ENCODE assay signal across 22 cellular contexts in genomic region chr7:134706468-134706867, GRCh38. TPM values are rescaled to one million over a fixed set of nuclear protein-coding genes. Genes with fewer than 3 reads are reported as not detected.
DNase-seq lines count a peak whose midpoint lies in the region; ATAC-seq and TF ChIP-seq lines count a peak whose summit lies in the region.
"Had no signal": no experiment of that assay in that cellular context is flagged by ENCODE, and none has a peak within 500 bp of the region (broad histone marks: within the 10 kb centered on the region; RNA-seq: fewer than 3 reads in every experiment).

No MANE protein-coding gene starts in this region.

- no peak overlapping the region for H3K4me2 ChIP-seq in PC-9

- no peaks in the 10 kb centered on the region for H3K9me2 ChIP-seq in PC-9 (ENCODE audit: insufficient read depth)

- no peak for TF ChIP-seq EP300 in esophagus muscularis mucosa (IDR thresholded peaks at IDR 0.05)

- no peak overlapping the region for H2AFZ ChIP-seq in PC-9

- POLR2A ChIA-PET in PC-9 (lab: Charles Lee; ENCODE audit: unreplicated experiment), result interaction anchor here (0.5 kb wide), 2 partner anchors 20 to 237 kb away, joined by 3 to 4 read pairs; no protein-coding TSS in a partner anchor

- H3K27me3 ChIP-seq in PC-9 (ENCODE audit: insufficient read depth, low read depth) (no peaks in the 10 kb centered on the region), esophagus muscularis mucosa (no peaks in the 10 kb centered on the region), uterus (no peaks in the 10 kb centered on the region)
- H3K27me3 ChIP-seq: MG63, Peyer's patch had no signal

- DNase-seq in PC-9 (peak; percentile 43 to 51), esophagus muscularis mucosa (ENCODE audit: extremely low spot score) (no peak), osteocyte (ENCODE audit: extremely low spot score, unreplicated experiment) (no peak), uterus (no peak), NCI-H2029 treated with DMSO at 0.1 percent for 48 hours (lab: John Stamatoyannopoulos, UW) (no peak)
- DNase-seq in activated CD4-positive, alpha-beta T cell treated with anti-CD3 and anti-CD28 coated beads, Interleukin-2, amount 10 ng/mL, durations not matched to agents 24 days and 14 days, result no peak
- DNase-seq: BE2C; EL; GF-D8; Kasumi-1; MG63; NCI-H1048; NCI-H1417 treated with DMSO at 0.1 percent for 48 hours; NCI-H187; NCI-H2227 treated with DMSO at 0.1 percent for 48 hours; NCI-H510A treated with DMSO at 0.1 percent for 48 hours; NCI-H748 treated with DMSO at 0.1 percent for 48 hours; NK-92 treated with Interleukin-12 subunit alpha and Interleukin-12 subunit beta, amount 100 ng/mL, for 24 hours; Peyer's patch; SJCRH30 had no signal

- H4K20me1 ChIP-seq in PC-9 (ENCODE audit: insufficient read depth), result no peaks in the 10 kb centered on the region

- TF ChIP-seq CTCF in PC-9 (conservative IDR thresholded peaks at IDR 0.05) (no peak), esophagus muscularis mucosa (IDR thresholded peaks at IDR 0.05) (no peak), osteocyte (IDR thresholded peaks at IDR 0.05) (no peak), uterus (IDR thresholded peaks at IDR 0.05) (no peak)

- H3K79me2 ChIP-seq in PC-9 (ENCODE audit: low read depth), result no peaks in the 10 kb centered on the region

- no peak overlapping the region for H3K4me3 ChIP-seq in PC-9
- no peak overlapping the region for H3K4me3 ChIP-seq in esophagus muscularis mucosa
- H3K4me3 ChIP-seq in uterus, result no peak overlapping the region
- H3K4me3 ChIP-seq: MG63, Peyer's patch, SJCRH30 had no signal

- TF ChIP-seq POLR2A in esophagus muscularis mucosa (IDR thresholded peaks at IDR 0.05; ENCODE audit: low read depth), result no peak
- no peak for TF ChIP-seq POLR2A in uterus (IDR thresholded peaks at IDR 0.05)

- 85% methylated on average over 5 of the region's 5 CpGs for WGBS in esophagus muscularis mucosa

- CTCF ChIA-PET in PC-9 (lab: Charles Lee), result interaction anchor here (0.6 kb wide), 1 partner anchor 789 kb away, joined by 5 read pairs; no protein-coding TSS in a partner anchor

- BruUV-seq in PC-9 (replicated peaks; lab: Mats Ljungman, UMichigan), result no TSS peak

- H3K9me3 Mint-ChIP-seq in osteocyte (ENCODE audit: unreplicated experiment), result no peaks in the 10 kb centered on the region
- H3K9me3 Mint-ChIP-seq in activated CD4-positive, alpha-beta T cell treated with anti-CD3 and anti-CD28 coated beads, Interleukin-2, amount 10 ng/mL, durations not matched to agents 24 days and 14 days, result no peaks in the 10 kb centered on the region
- H3K9me3 Mint-ChIP-seq: IgD-negative memory B cell had no signal

- no peak for ATAC-seq in HG03442 (IDR thresholded peaks at IDR 0.05; ENCODE audit: unreplicated experiment)

- H3K4me1 Mint-ChIP-seq in osteocyte (ENCODE audit: unreplicated experiment), result peaks cover 77% of the 10 kb centered on the region
- H3K4me1 Mint-ChIP-seq in activated CD4-positive, alpha-beta T cell treated with anti-CD3 and anti-CD28 coated beads, Interleukin-2, amount 10 ng/mL, durations not matched to agents 24 days and 14 days, result peaks cover 12% of the 10 kb centered on the region

- H3K36me3 Mint-ChIP-seq in osteocyte (ENCODE audit: unreplicated experiment), result no peaks in the 10 kb centered on the region
- H3K36me3 Mint-ChIP-seq in activated CD4-positive, alpha-beta T cell treated with anti-CD3 and anti-CD28 coated beads, Interleukin-2, amount 10 ng/mL, durations not matched to agents 24 days and 14 days (ENCODE audit: low read depth), result no peaks in the 10 kb centered on the region
- H3K36me3 Mint-ChIP-seq: IgD-negative memory B cell had no signal

- H3K9me3 ChIP-seq in PC-9 (ENCODE audit: insufficient read depth, low read depth) (no peaks in the 10 kb centered on the region), esophagus muscularis mucosa (no peaks in the 10 kb centered on the region), uterus (no peaks in the 10 kb centered on the region)
- H3K9me3 ChIP-seq: BE2C, MG63, Peyer's patch, SJCRH30 had no signal

- no peaks in the 10 kb centered on the region for H3K27me3 Mint-ChIP-seq in osteocyte (ENCODE audit: unreplicated experiment)
- H3K27me3 Mint-ChIP-seq in activated CD4-positive, alpha-beta T cell treated with anti-CD3 and anti-CD28 coated beads, Interleukin-2, amount 10 ng/mL, durations not matched to agents 24 days and 14 days, result no peaks in the 10 kb centered on the region

- no peaks in the 10 kb centered on the region; the same call in 1 of the 2 replicates for H3K4me1 ChIP-seq in PC-9 (replicated peaks; ENCODE audit: insufficient read depth)
- peaks cover 4 to 71% (median 70%) of the 10 kb centered on the region in 4 donors for H3K4me1 ChIP-seq in esophagus muscularis mucosa
- no peaks in the 10 kb centered on the region for H3K4me1 ChIP-seq in uterus
- H3K4me1 ChIP-seq: BE2C, Peyer's patch had no signal

- H3K36me3 ChIP-seq in PC-9 (ENCODE audit: low read depth), result no peaks in the 10 kb centered on the region
- no peaks in the 10 kb centered on the region for H3K36me3 ChIP-seq in esophagus muscularis mucosa
- H3K36me3 ChIP-seq in uterus, result no peaks in the 10 kb centered on the region
- H3K36me3 ChIP-seq: BE2C, MG63, Peyer's patch, SJCRH30 had no signal

- H3K27ac ChIP-seq in PC-9 (no peak overlapping the region), esophagus muscularis mucosa (replicated peaks in 1 of 4) (peak overlapping the region in 3 of 4 donors; percentile 82 to 90 (median 89)), uterus (peak overlapping the region; percentile 11 to 29)
- H3K27ac ChIP-seq: Peyer's patch, SJCRH30 had no signal

- no peaks in the 10 kb centered on the region for H3F3A ChIP-seq in PC-9 (ENCODE audit: insufficient read depth, low read depth)

- intact Hi-C loops in PC-9 (cut with micrococcal nuclease; ENCODE audit: unreplicated experiment) (loop anchor here (5.0 kb wide), 2 partner anchors 186 to 236 kb away; no protein-coding TSS in a partner anchor), esophagus muscularis mucosa (cut with DNase I) (no loop called here), uterus (cut with DNase I; ENCODE audit: low total_unique reads) (no loop called here)
- intact Hi-C loops in activated CD4-positive, alpha-beta T cell treated with anti-CD3 and anti-CD28 coated beads, Interleukin-2, amount 10 ng/mL, durations not matched to agents 24 days and 14 days (cut with micrococcal nuclease), result no loop called here

- peak overlapping the region; percentile 23 for H3K27ac Mint-ChIP-seq in osteocyte (ENCODE audit: unreplicated experiment)
- H3K27ac Mint-ChIP-seq in activated CD4-positive, alpha-beta T cell treated with anti-CD3 and anti-CD28 coated beads, Interleukin-2, amount 10 ng/mL, durations not matched to agents 24 days and 14 days, result no peak overlapping the region
- H3K27ac Mint-ChIP-seq: IgD-negative memory B cell had no signal

- no peak overlapping the region for H3K4me3 Mint-ChIP-seq in osteocyte (ENCODE audit: unreplicated experiment)
- H3K4me3 Mint-ChIP-seq in activated CD4-positive, alpha-beta T cell treated with anti-CD3 and anti-CD28 coated beads, Interleukin-2, amount 10 ng/mL, durations not matched to agents 24 days and 14 days, result no peak overlapping the region
- H3K4me3 Mint-ChIP-seq: IgD-negative memory B cell had no signal

RNA-seq across cellular contexts. Expression of gene BPGM, which starts 59.8 kb away (rescaled TPM):
- total RNA-seq in PC-9 (2021) (18.5 and 24.6 TPM in 2 replicates), esophagus muscularis mucosa (10 to 100 TPM; 19.1 to 29.4 (median 22.7) TPM), osteocyte (11.6 and 13.3 TPM in 2 replicates), uterus (10 to 100 TPM; 11.0 to 57.4 (median 15.0) TPM)
- 22.3 and 22.6 TPM in 2 replicates for total RNA-seq in activated CD4-positive, alpha-beta T cell treated with anti-CD3 and anti-CD28 coated beads, Interleukin-2, amount 10 ng/mL, durations not matched to agents 24 days and 14 days

Comparison
In these comparisons a context has a peak if more than half of its experiments do, and no peak if none do; other contexts are left out.
1. DNase-seq: peak in PC-9 (2 of 2); none in esophagus muscularis mucosa (single experiment), osteocyte (single experiment), uterus (0 of 2), NCI-H2029 treated with DMSO at 0.1 percent for 48 hours (single experiment) and activated CD4-positive, alpha-beta T cell treated with anti-CD3 and anti-CD28 coated beads, Interleukin-2, amount 10 ng/mL, durations not matched to agents 24 days and 14 days (single experiment).